In genomic region chr2:226618875-226619605, GRCh38 we compare ENCODE assay signal across 19 cellular contexts.
DNase-seq lines count a peak whose midpoint lies in the region; ATAC-seq, FAIRE-seq and TF ChIP-seq lines count a peak whose summit lies in the region.
"Had no signal": no experiment of that assay in that cellular context is flagged by ENCODE, and none has a peak within 500 bp of the region (broad histone marks: within the 10 kb centered on the region; RNA-seq: fewer than 3 reads in every experiment).

No MANE protein-coding gene starts in this region.

- no peak overlapping the region for H3K56ac ChIP-seq in IMR-90 (ENCODE audit: extremely low read depth, insufficient read depth, low read length)

- H3K27me3 ChIP-seq in IMR-90 (ENCODE audit: control insufficient read depth, insufficient read depth, low read length) (no peaks in the 10 kb centered on the region), bronchial epithelial cell (ENCODE audit: control insufficient read depth, insufficient read depth, low read length) (no peaks in the 10 kb centered on the region)
- H3K27me3 ChIP-seq: adrenal gland, tibial artery had no signal

- no peak overlapping the region for H3K4ac ChIP-seq in IMR-90 (ENCODE audit: low read depth, low read length)

- H3K9me3 ChIP-seq in IMR-90 (ENCODE audit: control insufficient read depth, insufficient read depth, low read length), result no peaks in the 10 kb centered on the region; the same call in 1 of the 2 replicates
- H3K9me3 ChIP-seq: adrenal gland, tibial artery had no signal

- H3K14ac ChIP-seq in IMR-90 (replicated peaks; ENCODE audit: low read depth, low read length), result no peak overlapping the region

- FAIRE-seq in bronchial epithelial cell (lab: Jason Lieb, UNC), result no peak

- whole genome bisulfite sequencing in IMR-90 (ENCODE audit: extremely low coverage in 2 of 2, insufficient read length in 1 of 2), 2 experiments, result no CpG with 5 or more reads among the region's 2 CpGs

- H3K27me3 Mint-ChIP-seq in activated T-cell treated with anti-CD3 and anti-CD28 coated beads, Interleukin-2, amount 50 U/mL, for 72 hours (ENCODE audit: low read depth), result peaks cover 13% of the 10 kb centered on the region

- H3K27ac Mint-ChIP-seq in activated T-cell treated with anti-CD3 and anti-CD28 coated beads, Interleukin-2, amount 50 U/mL, for 72 hours, result no peak overlapping the region
- H3K27ac Mint-ChIP-seq: B cell; T-helper 2 cell treated with Interferon-gamma antibody and Interleukin-4, amounts not matched to agents 5 μg/mL and 100 μg/mL, for 36 hours had no signal

- H3K9me3 Mint-ChIP-seq in activated T-cell treated with anti-CD3 and anti-CD28 coated beads, Interleukin-2, amount 50 U/mL, for 72 hours, result no peaks in the 10 kb centered on the region
- H3K9me3 Mint-ChIP-seq: T-helper 2 cell treated with Interferon-gamma antibody and Interleukin-4, amounts not matched to agents 5 μg/mL and 100 μg/mL, for 36 hours had no signal

- H3K4me2 ChIP-seq in IMR-90 (ENCODE audit: low read depth, low read length), result no peak overlapping the region

- no peak overlapping the region; the same call in 1 of the 2 replicates for H4K5ac ChIP-seq in IMR-90 (ENCODE audit: low read depth, low read length)

- no TSS peak for BruUV-seq in IMR-90 (replicated peaks; lab: Mats Ljungman, UMichigan)

- no peak overlapping the region for H3K4me3 Mint-ChIP-seq in activated T-cell treated with anti-CD3 and anti-CD28 coated beads, Interleukin-2, amount 50 U/mL, for 72 hours
- H3K4me3 Mint-ChIP-seq: B cell; T-helper 2 cell treated with Interferon-gamma antibody and Interleukin-4, amounts not matched to agents 5 μg/mL and 100 μg/mL, for 36 hours had no signal

- H2BK20ac ChIP-seq in IMR-90 (ENCODE audit: low read depth, low read length), result no peak overlapping the region

- H2BK15ac ChIP-seq in IMR-90 (ENCODE audit: low read depth, low read length), result 0 out of 3 replicates have a peak overlapping the region, but pooled peaks have one; percentile 25

- H2AK5ac ChIP-seq in IMR-90 (ENCODE audit: low read depth, low read length), result 0 out of 2 replicates have a peak overlapping the region, but pooled peaks have one; percentile 35

- no peaks in the 10 kb centered on the region for H3K4me1 Mint-ChIP-seq in activated T-cell treated with anti-CD3 and anti-CD28 coated beads, Interleukin-2, amount 50 U/mL, for 72 hours (ENCODE audit: low read depth)
- H3K4me1 Mint-ChIP-seq: B cell had no signal

- H3K36me3 Mint-ChIP-seq in activated T-cell treated with anti-CD3 and anti-CD28 coated beads, Interleukin-2, amount 50 U/mL, for 72 hours (ENCODE audit: insufficient read depth in 2 of 2), result no peaks in the 10 kb centered on the region

- no peaks in the 10 kb centered on the region; the same call in 1 of the 2 replicates for H3K9me1 ChIP-seq in IMR-90 (ENCODE audit: insufficient read depth, low read length)

- no peak for TF ChIP-seq RAD21 in IMR-90 (IDR thresholded peaks at IDR 0.05; ENCODE audit: low read length)

- DNase-seq in COLO829 (ENCODE audit: low spot score) (peak; percentile 46), IMR-90 (peak; percentile 33), bronchial epithelial cell (ENCODE audit: low read depth) (peak; percentile 47), left kidney (ENCODE audit: low read depth, low spot score) (peak; percentile 70), UCSD-AML1 (lab: John Stamatoyannopoulos, UW; ENCODE audit: unreplicated experiment) (no peak)
- DNase-seq in activated T-cell treated with anti-CD3 and anti-CD28 coated beads, Interleukin-2, amount 50 U/mL, for 72 hours, result no peak
- DNase-seq: activated CD4-positive, alpha-beta T cell treated with anti-CD3 and anti-CD28 coated beads for 48 hours; activated T-cell treated with anti-CD3 and anti-CD28 coated beads, Interleukin-2, amount 50 U/mL, for 1 hour; adrenal gland; dermis blood vessel endothelial cell; DMS79 treated with DMSO at 0.1 percent for 48 hours; NCI-H1105 treated with DMSO at 0.1 percent for 48 hours; stimulated activated CD4-positive, alpha-beta T cell treated with anti-CD3 and anti-CD28 coated beads, Interleukin-2, amount 100 ng/mL, for 24 hours; stimulated activated CD8-positive, alpha-beta memory T cell treated with anti-CD3 and anti-CD28 coated beads, Interleukin-4, amount 100 ng/mL, for 48 hours; tibial artery had no signal

- dilution Hi-C loops in IMR-90 (cut with HindIII; ENCODE audit: low sequenced_read_pairs, unreplicated experiment), result no loop called here

- H3K4me3 ChIP-seq in IMR-90 (ENCODE audit: insufficient read depth, low read depth, low read length) (no peak overlapping the region), bronchial epithelial cell (ENCODE audit: low read depth, low read length) (no peak overlapping the region)
- H3K4me3 ChIP-seq: adrenal gland, tibial artery had no signal

- no peak for TF ChIP-seq CTCF in IMR-90 (conservative IDR thresholded peaks at IDR 0.05; ENCODE audit: low read depth, low read length)
- TF ChIP-seq CTCF in bronchial epithelial cell (IDR thresholded peaks at IDR 0.05; ENCODE audit: insufficient read depth, low read length, severe bottlenecking), result no peak

- H2AFZ ChIP-seq in IMR-90 (replicated peaks; ENCODE audit: low read length, poor library complexity), result no peak overlapping the region

- no peak overlapping the region for H2BK5ac ChIP-seq in IMR-90 (ENCODE audit: low read depth, low read length, poor library complexity, severe bottlenecking)

- H3K9ac ChIP-seq in IMR-90 (ENCODE audit: low read depth, low read length), result no peak overlapping the region

- H2BK120ac ChIP-seq in IMR-90 (ENCODE audit: low read depth, low read length), result no peak overlapping the region

- CTCF ChIA-PET in IMR-90 (lab: Yijun Ruan, JAX), result no interaction called here

- TF ChIP-seq POLR2A in IMR-90 (IDR thresholded peaks at IDR 0.05; ENCODE audit: low read depth, low read length), result no peak

- H4K20me1 ChIP-seq in IMR-90 (ENCODE audit: insufficient read depth, low read length), result no peaks in the 10 kb centered on the region

- no peaks in the 10 kb centered on the region for H3K79me1 ChIP-seq in IMR-90 (ENCODE audit: low read depth in 1 of 2, low read length in 2 of 2)

- in situ Hi-C loops in IMR-90 (cut with MboI; ENCODE audit: low sequenced_read_pairs), result no loop called here

- H3K36me3 ChIP-seq in IMR-90 (ENCODE audit: control insufficient read depth, insufficient read depth, low read length), result no peaks in the 10 kb centered on the region
- H3K36me3 ChIP-seq in bronchial epithelial cell (ENCODE audit: control insufficient read depth, insufficient read depth, low read length), result no peaks in the 10 kb centered on the region
- H3K36me3 ChIP-seq: adrenal gland, tibial artery had no signal

- no peak overlapping the region for H3K23ac ChIP-seq in IMR-90 (ENCODE audit: low read depth, low read length)

- POLR2A ChIA-PET in IMR-90 (lab: Charles Lee; ENCODE audit: unreplicated experiment), result no interaction called here

- intact Hi-C loops in IMR-90 (cut with micrococcal nuclease), result no loop called here

- no peak overlapping the region for H4K91ac ChIP-seq in IMR-90 (ENCODE audit: insufficient read depth, low read depth, low read length)

- H2AK9ac ChIP-seq in IMR-90 (replicated peaks; ENCODE audit: low read depth, low read length, poor library complexity), result no peak overlapping the region

- no peak overlapping the region for H3K18ac ChIP-seq in IMR-90 (ENCODE audit: low read depth, low read length)

- no peak overlapping the region for H4K8ac ChIP-seq in IMR-90 (ENCODE audit: low read depth in 2 of 2, low read length in 2 of 2)

- no peak overlapping the region for H3K27ac ChIP-seq in IMR-90 (ENCODE audit: insufficient read depth, low read length)
- H3K27ac ChIP-seq: adrenal gland, tibial artery had no signal

- no peak; the same call in 1 of the 2 replicates for ATAC-seq in IMR-90 (ENCODE audit: low read depth)
- ATAC-seq in HG02610 (IDR thresholded peaks at IDR 0.05; ENCODE audit: unreplicated experiment), result no peak
- no peak for ATAC-seq in activated T-cell treated with anti-CD3 and anti-CD28 coated beads, Interleukin-2, amount 50 U/mL, for 72 hours (replicated peaks in 1 of 2)
- no peak for ATAC-seq in GM18907 (IDR thresholded peaks at IDR 0.05; ENCODE audit: unreplicated experiment)

- H3K4me1 ChIP-seq in IMR-90 (ENCODE audit: control insufficient read depth, insufficient read depth, low read length), result peaks cover 2% of the 10 kb centered on the region; the same call in 1 of the 2 replicates
- H3K4me1 ChIP-seq: adrenal gland had no signal

TF ChIP-seq in IMR-90, 13 proteins besides CTCF, POLR2A, EP300 and RAD21:
- no peak for TF ChIP-seq BHLHE40 (IDR thresholded peaks at IDR 0.05; ENCODE audit: low read depth, low read length)
- no peak for TF ChIP-seq MAZ (IDR thresholded peaks at IDR 0.05; ENCODE audit: borderline replicate concordance, low read depth, low read length)
- TF ChIP-seq MAFK (IDR thresholded peaks at IDR 0.05; ENCODE audit: low read depth, low read length), result no peak
- no peak for TF ChIP-seq MXI1 (IDR thresholded peaks at IDR 0.05; ENCODE audit: borderline replicate concordance, low read depth, low read length)
- TF ChIP-seq, protein P1, sequence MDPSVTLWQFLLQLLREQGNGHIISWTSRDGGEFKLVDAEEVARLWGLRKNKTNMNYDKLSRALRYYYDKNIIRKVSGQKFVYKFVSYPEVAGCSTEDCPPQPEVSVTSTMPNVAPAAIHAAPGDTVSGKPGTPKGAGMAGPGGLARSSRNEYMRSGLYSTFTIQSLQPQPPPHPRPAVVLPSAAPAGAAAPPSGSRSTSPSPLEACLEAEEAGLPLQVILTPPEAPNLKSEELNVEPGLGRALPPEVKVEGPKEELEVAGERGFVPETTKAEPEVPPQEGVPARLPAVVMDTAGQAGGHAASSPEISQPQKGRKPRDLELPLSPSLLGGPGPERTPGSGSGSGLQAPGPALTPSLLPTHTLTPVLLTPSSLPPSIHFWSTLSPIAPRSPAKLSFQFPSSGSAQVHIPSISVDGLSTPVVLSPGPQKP (IDR thresholded peaks at IDR 0.05; ENCODE audit: borderline replicate concordance, low read depth, low read length), result no peak

Comparison
In these comparisons a context has a peak if more than half of its experiments do, and no peak if none do; other contexts are left out.
1. DNase-seq: peak in COLO829 (single experiment), IMR-90 (single experiment), bronchial epithelial cell (single experiment) and left kidney (single experiment); none in activated T-cell treated with anti-CD3 and anti-CD28 coated beads, Interleukin-2, amount 50 U/mL, for 72 hours (0 of 2) and UCSD-AML1 (single experiment).